In the genomic region with DNA sequence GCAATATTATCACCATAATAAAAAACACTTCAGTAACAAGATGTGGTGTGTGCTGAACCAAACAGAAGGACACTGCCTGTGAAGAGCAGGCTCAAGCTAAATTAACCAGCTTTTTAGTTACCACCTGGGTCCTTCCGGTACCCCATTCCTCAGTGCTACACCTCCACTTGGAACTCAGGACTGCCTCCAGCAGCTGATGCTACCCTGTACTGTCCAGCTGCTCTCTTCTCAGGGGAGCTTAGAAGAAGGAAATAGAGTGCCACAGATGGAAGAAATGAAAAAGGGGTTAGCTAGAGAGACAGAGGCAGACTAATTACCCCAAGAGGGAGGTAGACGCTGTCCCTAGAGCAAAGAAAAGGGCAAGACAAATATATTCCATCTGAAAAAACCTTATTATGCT, we compare ENCODE assay signal across 15 cellular contexts. TPM values are rescaled to one million over a fixed set of nuclear protein-coding genes. Genes with fewer than 3 reads are reported as not detected.
DNase-seq lines count a peak whose midpoint lies in the region; ATAC-seq and TF ChIP-seq lines count a peak whose summit lies in the region.
"Had no signal": no experiment of that assay in that cellular context is flagged by ENCODE, and none has a peak within 500 bp of the region (broad histone marks: within the 10 kb centered on the region; RNA-seq: fewer than 3 reads in every experiment).

No MANE protein-coding gene starts in this region.

- peaks cover 21 to 22% of the 10 kb centered on the region in 2 experiments; a peak in 3 of 4 replicates for H3K4me1 ChIP-seq in SK-N-SH (ENCODE audit: control insufficient read depth in 1 of 2, insufficient read depth in 2 of 2, low read depth in 1 of 2, low read length in 1 of 2)

- no peak overlapping the region for H3K9ac ChIP-seq in SK-N-SH

- peaks cover 100% of the 10 kb centered on the region for H3K79me2 ChIP-seq in SK-N-SH (ENCODE audit: insufficient read depth)

- no peak for TF ChIP-seq RAD21 in SK-N-SH (IDR thresholded peaks at IDR 0.05; ENCODE audit: low read length)

- DNase-seq in SK-N-SH (no peak), NCI-H82 (lab: John Stamatoyannopoulos, UW) (peak; percentile 80), left lobe of liver (ENCODE audit: low spot score) (no peak), retina (peak; percentile 34), COLO829 (ENCODE audit: low spot score) (no peak)
- DNase-seq: activated B cell treated with CpG ODN at 0.5 μM for 24 hours; activated CD8-positive, alpha-beta memory T cell treated with anti-CD3 and anti-CD28 coated beads, Interleukin-2, amount 50 U/mL, for 48 hours; immature natural killer cell; NCI-H1436 treated with DMSO at 0.1 percent for 48 hours; nucleus accumbens; RPMI8226 had no signal

- POLR2A ChIA-PET in SK-N-SH (lab: Yijun Ruan, JAX): no interaction called here

- H3K9me3 ChIP-seq in SK-N-SH: no peaks in the 10 kb centered on the region
- H3K9me3 ChIP-seq: gastroesophageal sphincter had no signal

- WGBS in SK-N-SH (ENCODE audit: low lambda C conversion rate): 91% methylated on average over 2 of the region's 2 CpGs

- TF ChIP-seq EP300 in SK-N-SH (IDR thresholded peaks at IDR 0.05; ENCODE audit: borderline replicate concordance in 1 of 2, low read depth in 1 of 2, low read length in 1 of 2): no peak

- no peak overlapping the region for H2AFZ ChIP-seq in SK-N-SH (ENCODE audit: low read depth)

- H3K4me3 ChIP-seq in SK-N-SH (ENCODE audit: low read depth in 2 of 2, low read length in 1 of 2): no peak overlapping the region
- H3K4me3 ChIP-seq: gastroesophageal sphincter had no signal

- H3K36me3 ChIP-seq in SK-N-SH (replicated peaks in 1 of 2; ENCODE audit: control insufficient read depth in 1 of 2, insufficient read depth in 2 of 2, low read length in 1 of 2): peaks cover 51 to 63% of the 10 kb centered on the region in 2 experiments

- H3F3A ChIP-seq in SK-N-SH (replicated peaks; ENCODE audit: insufficient read depth): peaks cover 19% of the 10 kb centered on the region

- H3K4me2 ChIP-seq in SK-N-SH: 0 out of 2 replicates have a peak overlapping the region, but pooled peaks have one; percentile 27

- ATAC-seq in SK-N-SH treated with all-trans-retinoic acid at 6 μM for 48 hours: no peak
- peak; percentile 29 for ATAC-seq in left lobe of liver
- no peak for ATAC-seq in GM18517 (IDR thresholded peaks at IDR 0.05; ENCODE audit: unreplicated experiment)
- ATAC-seq in HG03432 (IDR thresholded peaks at IDR 0.05; ENCODE audit: unreplicated experiment): no peak
- ATAC-seq: gastroesophageal sphincter had no signal

- H3K9me2 ChIP-seq in SK-N-SH: no peaks in the 10 kb centered on the region

- no peaks in the 10 kb centered on the region for H3K27me3 ChIP-seq in SK-N-SH (ENCODE audit: insufficient read depth)
- H3K27me3 ChIP-seq: gastroesophageal sphincter had no signal

- H4K20me1 ChIP-seq in SK-N-SH (ENCODE audit: insufficient read depth): peaks cover 99% of the 10 kb centered on the region

- H3K27ac ChIP-seq in SK-N-SH (ENCODE audit: low read depth in 2 of 2, low read length in 1 of 2): no peak overlapping the region

- TF ChIP-seq CTCF in SK-N-SH (IDR thresholded peaks at IDR 0.05): no peak

- CTCF ChIA-PET in SK-N-SH (lab: Yijun Ruan, JAX): interaction anchor here (1.0 to 1.4 kb wide), 4 partner anchors 21 to 647 kb away, joined by 3 to 4 read pairs (median 4); no protein-coding TSS in a partner anchor

TF ChIP-seq in SK-N-SH, 30 proteins besides CTCF, POLR2A, EP300 and RAD21:
- TF ChIP-seq SIN3A (IDR thresholded peaks at IDR 0.05; ENCODE audit: borderline replicate concordance, low read depth, low read length): no peak
- TF ChIP-seq EZH2phosphoT487 (IDR thresholded peaks at IDR 0.05; ENCODE audit: borderline replicate concordance, low read depth): no peak
- TF ChIP-seq RFX5 (IDR thresholded peaks at IDR 0.05; ENCODE audit: low read length): no peak
- TF ChIP-seq JUND (IDR thresholded peaks at IDR 0.05): no peak
- no peak for TF ChIP-seq NRF1 (IDR thresholded peaks at IDR 0.05; ENCODE audit: low read depth, low read length)
- no peak for TF ChIP-seq CHD2 (IDR thresholded peaks at IDR 0.05; ENCODE audit: low read length, partially characterized antibody)
- TF ChIP-seq RXRA (IDR thresholded peaks at IDR 0.05; ENCODE audit: borderline replicate concordance, low read depth): no peak
- no peak for TF ChIP-seq RCOR1 (IDR thresholded peaks at IDR 0.05; ENCODE audit: low read length)
- TF ChIP-seq FOXM1 (IDR thresholded peaks at IDR 0.05; ENCODE audit: low read depth): no peak
- TF ChIP-seq, protein P1, sequence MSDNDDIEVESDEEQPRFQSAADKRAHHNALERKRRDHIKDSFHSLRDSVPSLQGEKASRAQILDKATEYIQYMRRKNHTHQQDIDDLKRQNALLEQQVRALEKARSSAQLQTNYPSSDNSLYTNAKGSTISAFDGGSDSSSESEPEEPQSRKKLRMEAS (IDR thresholded peaks at IDR 0.05; ENCODE audit: low read depth): no peak
- TF ChIP-seq, protein P2, sequence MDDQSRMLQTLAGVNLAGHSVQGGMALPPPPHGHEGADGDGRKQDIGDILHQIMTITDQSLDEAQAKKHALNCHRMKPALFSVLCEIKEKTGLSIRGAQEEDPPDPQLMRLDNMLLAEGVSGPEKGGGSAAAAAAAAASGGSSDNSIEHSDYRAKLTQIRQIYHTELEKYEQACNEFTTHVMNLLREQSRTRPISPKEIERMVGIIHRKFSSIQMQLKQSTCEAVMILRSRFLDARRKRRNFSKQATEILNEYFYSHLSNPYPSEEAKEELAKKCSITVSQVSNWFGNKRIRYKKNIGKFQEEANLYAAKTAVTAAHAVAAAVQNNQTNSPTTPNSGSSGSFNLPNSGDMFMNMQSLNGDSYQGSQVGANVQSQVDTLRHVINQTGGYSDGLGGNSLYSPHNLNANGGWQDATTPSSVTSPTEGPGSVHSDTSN (IDR thresholded peaks at IDR 0.05): no peak
- TF ChIP-seq, protein P3, sequence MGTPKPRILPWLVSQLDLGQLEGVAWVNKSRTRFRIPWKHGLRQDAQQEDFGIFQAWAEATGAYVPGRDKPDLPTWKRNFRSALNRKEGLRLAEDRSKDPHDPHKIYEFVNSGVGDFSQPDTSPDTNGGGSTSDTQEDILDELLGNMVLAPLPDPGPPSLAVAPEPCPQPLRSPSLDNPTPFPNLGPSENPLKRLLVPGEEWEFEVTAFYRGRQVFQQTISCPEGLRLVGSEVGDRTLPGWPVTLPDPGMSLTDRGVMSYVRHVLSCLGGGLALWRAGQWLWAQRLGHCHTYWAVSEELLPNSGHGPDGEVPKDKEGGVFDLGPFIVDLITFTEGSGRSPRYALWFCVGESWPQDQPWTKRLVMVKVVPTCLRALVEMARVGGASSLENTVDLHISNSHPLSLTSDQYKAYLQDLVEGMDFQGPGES (IDR thresholded peaks at IDR 0.05; ENCODE audit: low read depth, low read length): no peak

TF ChIP-seq in SK-N-SH treated with all-trans-retinoic acid at 6 μM for 48 hours, 23 proteins besides CTCF, POLR2A, EP300 and RAD21:
- TF ChIP-seq CSDC2 (CRISPR knock-in tag; IDR thresholded peaks at IDR 0.05) (no peak), ZFP30 (CRISPR knock-in tag; IDR thresholded peaks at IDR 0.05) (no peak), PPARA (CRISPR knock-in tag; IDR thresholded peaks at IDR 0.05; ENCODE audit: borderline replicate concordance) (no peak), ZNF565 (CRISPR knock-in tag; conservative IDR thresholded peaks at IDR 0.05; ENCODE audit: low read depth) (no peak), GLIS3 (CRISPR knock-in tag; IDR thresholded peaks at IDR 0.05) (no peak), ZNF70 (CRISPR knock-in tag; IDR thresholded peaks at IDR 0.05) (no peak), OSR1 (CRISPR knock-in tag; IDR thresholded peaks at IDR 0.05) (no peak), TCF4 (CRISPR knock-in tag; IDR thresholded peaks at IDR 0.05; ENCODE audit: borderline replicate concordance) (no peak), ISL1 (CRISPR knock-in tag; IDR thresholded peaks at IDR 0.05) (no peak), RARB (CRISPR knock-in tag; IDR thresholded peaks at IDR 0.05) (no peak)

RNA-seq across cellular contexts. Expression of a gene that starts 5.7 kb away (rescaled TPM):
- 6.3 and 9.2 TPM in 2 replicates for polyA plus RNA-seq in SK-N-SH (2012; rRNA removed)
- polyA plus RNA-seq in SK-N-SH (2012; cell fraction: cytosol; rRNA removed): 8.7 and 9.3 TPM in 2 replicates
- polyA plus RNA-seq in SK-N-SH (2012; cell fraction: nucleus; rRNA removed): 10.0 and 18.3 TPM in 2 replicates
- total RNA-seq in left lobe of liver: 35.4 TPM

Comparison
In these comparisons a context has a peak if more than half of its experiments do, and no peak if none do; other contexts are left out.
1. DNase-seq: peak in NCI-H82 (single experiment) and retina (single experiment); none in SK-N-SH (single experiment), left lobe of liver (single experiment) and COLO829 (single experiment).